In genomic region chr2:219772103-219772502, GRCh38 we compare ENCODE assay signal across 20 cellular contexts.
DNase-seq lines count a peak whose midpoint lies in the region; ATAC-seq, FAIRE-seq and TF ChIP-seq lines count a peak whose summit lies in the region.
"Had no signal": no experiment of that assay in that cellular context is flagged by ENCODE, and none has a peak within 500 bp of the region (broad histone marks: within the 10 kb centered on the region; RNA-seq: fewer than 3 reads in every experiment).

No MANE protein-coding gene starts in this region.

- no peak overlapping the region for H3K4me3 Mint-ChIP-seq in nephron
- H3K4me3 Mint-ChIP-seq in stimulated activated naive CD8-positive, alpha-beta T cell treated with anti-CD3 and anti-CD28 coated beads, Interleukin-15, amount 100 ng/mL, for 72 hours = no peak overlapping the region
- H3K4me3 Mint-ChIP-seq: CD4-positive, alpha-beta memory T cell; mesothelial cell of epicardium had no signal

- H3K27ac Mint-ChIP-seq in nephron = peak overlapping the region; percentile 54 to 78 (median 64)
- no peak overlapping the region for H3K27ac Mint-ChIP-seq in stimulated activated naive CD8-positive, alpha-beta T cell treated with anti-CD3 and anti-CD28 coated beads, Interleukin-15, amount 100 ng/mL, for 72 hours
- H3K27ac Mint-ChIP-seq: CD4-positive, alpha-beta memory T cell; mesothelial cell of epicardium had no signal

- no peak for FAIRE-seq in frontal cortex (lab: Jason Lieb, UNC)

- DNase-seq in DMS53 (lab: John Stamatoyannopoulos, UW) (peak; percentile 71), NCI-H187 treated with DMSO at 0.1 percent for 48 hours (lab: John Stamatoyannopoulos, UW) (peak; percentile 28), NCI-H510A (lab: John Stamatoyannopoulos, UW) (peak; percentile 65), frontal cortex (ENCODE audit: low spot score in 2 of 2) (no peak), MG63 (no peak), epidermal melanocyte (ENCODE audit: insufficient read length, low spot score) (no peak)
- DNase-seq in stimulated activated naive CD8-positive, alpha-beta T cell treated with anti-CD3 and anti-CD28 coated beads, Interleukin-15, amount 100 ng/mL, for 72 hours = no peak
- DNase-seq: activated CD4-positive, alpha-beta T cell treated with anti-CD3 and anti-CD28 coated beads for 4 hours; activated effector memory CD4-positive, alpha-beta T cell treated with Interleukin-2 at 50 U/mL for 16 hours; adrenal gland; CD4-positive, alpha-beta memory T cell; dermis blood vessel endothelial cell; EL; gastrocnemius medialis; KG1; stimulated activated naive CD4-positive, alpha-beta T cell treated with Interleukin-2 at 50 U/mL for 16 hours; trophoblast cell had no signal

- H3K36me3 Mint-ChIP-seq in nephron (ENCODE audit: low read depth) = no peaks in the 10 kb centered on the region
- H3K36me3 Mint-ChIP-seq: CD4-positive, alpha-beta memory T cell; mesothelial cell of epicardium had no signal

- H3K4me1 Mint-ChIP-seq in nephron = peaks cover 41% of the 10 kb centered on the region
- no peaks in the 10 kb centered on the region for H3K4me1 Mint-ChIP-seq in stimulated activated naive CD8-positive, alpha-beta T cell treated with anti-CD3 and anti-CD28 coated beads, Interleukin-15, amount 100 ng/mL, for 72 hours
- H3K4me1 Mint-ChIP-seq: CD4-positive, alpha-beta memory T cell had no signal

- no peaks in the 10 kb centered on the region for H3K36me3 ChIP-seq in MG63
- H3K36me3 ChIP-seq: adrenal gland, gastrocnemius medialis had no signal

- no peaks in the 10 kb centered on the region for H3K27me3 ChIP-seq in MG63
- H3K27me3 ChIP-seq: adrenal gland, gastrocnemius medialis had no signal

- peaks cover 2% of the 10 kb centered on the region for H3K9me3 Mint-ChIP-seq in nephron
- H3K9me3 Mint-ChIP-seq in stimulated activated naive CD8-positive, alpha-beta T cell treated with anti-CD3 and anti-CD28 coated beads, Interleukin-15, amount 100 ng/mL, for 72 hours = peaks cover 0 to 6% of the 10 kb centered on the region in 2 donors

- no peak for TF ChIP-seq CTCF in nephron (IDR thresholded peaks at IDR 0.05; ENCODE audit: unreplicated experiment in 3 of 3)

- no peaks in the 10 kb centered on the region for H3K9me3 ChIP-seq in MG63
- H3K9me3 ChIP-seq: adrenal gland, gastrocnemius medialis had no signal

- no peak overlapping the region for H3K4me3 ChIP-seq in MG63
- H3K4me3 ChIP-seq: adrenal gland, gastrocnemius medialis had no signal

- ATAC-seq in stimulated activated naive CD8-positive, alpha-beta T cell treated with anti-CD3 and anti-CD28 coated beads, Interleukin-15, amount 100 ng/mL, for 72 hours = no peak
- ATAC-seq: gastrocnemius medialis, left lobe of liver had no signal

- peaks cover 15% of the 10 kb centered on the region for H3K27me3 Mint-ChIP-seq in nephron (ENCODE audit: low read depth)
- peaks cover 24% of the 10 kb centered on the region for H3K27me3 Mint-ChIP-seq in stimulated activated naive CD8-positive, alpha-beta T cell treated with anti-CD3 and anti-CD28 coated beads, Interleukin-15, amount 100 ng/mL, for 72 hours

Comparison
In these comparisons a context has a peak if more than half of its experiments do, and no peak if none do; other contexts are left out.
1. DNase-seq: peak in DMS53 (single experiment), NCI-H187 treated with DMSO at 0.1 percent for 48 hours (single experiment) and NCI-H510A (single experiment); none in stimulated activated naive CD8-positive, alpha-beta T cell treated with anti-CD3 and anti-CD28 coated beads, Interleukin-15, amount 100 ng/mL, for 72 hours (0 of 2), frontal cortex (0 of 2), MG63 (single experiment) and epidermal melanocyte (single experiment).
2. H3K27ac Mint-ChIP-seq: peak in nephron (3 of 3); none in stimulated activated naive CD8-positive, alpha-beta T cell treated with anti-CD3 and anti-CD28 coated beads, Interleukin-15, amount 100 ng/mL, for 72 hours (0 of 2).